Comparison of ENCODE assay signal across 31 cellular contexts in genomic region chr12:57159341-57159740, GRCh38. TPM values are rescaled to one million over a fixed set of nuclear protein-coding genes. Genes with fewer than 3 reads are reported as not detected.
DNase-seq lines count a peak whose midpoint lies in the region; ATAC-seq and TF ChIP-seq lines count a peak whose summit lies in the region.
"Had no signal": no experiment of that assay in that cellular context is flagged by ENCODE, and none has a peak within 500 bp of the region (broad histone marks: within the 10 kb centered on the region; RNA-seq: fewer than 3 reads in every experiment).

No MANE protein-coding gene starts in this region.

- no peak for TF ChIP-seq CTCF in adrenal gland (IDR thresholded peaks at IDR 0.05)
- no peak for TF ChIP-seq CTCF in sigmoid colon (IDR thresholded peaks at IDR 0.05)
- no peak for TF ChIP-seq CTCF in WERI-Rb-1 (IDR thresholded peaks at IDR 0.05; ENCODE audit: low read depth, low read length)
- no peak for TF ChIP-seq CTCF in foreskin keratinocyte (conservative IDR thresholded peaks at IDR 0.05)

- H3K36me3 ChIP-seq in GM23248 (ENCODE audit: low read depth) (peaks cover 79% of the 10 kb centered on the region), adrenal gland (replicated peaks in 1 of 2) (peaks cover 0 to 60% of the 10 kb centered on the region in 2 donors), sigmoid colon (peaks cover 60 to 100% (median 67%) of the 10 kb centered on the region in 4 donors), WERI-Rb-1 (no peaks in the 10 kb centered on the region; the same call in 1 of the 2 replicates)
- H3K36me3 ChIP-seq: ovary had no signal

- H3K4me3 ChIP-seq in GM23248 (no peak overlapping the region), adrenal gland (no peak overlapping the region), sigmoid colon (no peak overlapping the region), WERI-Rb-1 (ENCODE audit: low read depth, low read length) (no peak overlapping the region)
- H3K4me3 ChIP-seq: cardiac muscle cell, esophagus squamous epithelium, hepatocyte, ovary had no signal

- H3F3A ChIP-seq in GM23248 (ENCODE audit: insufficient read depth) = peaks cover 76% of the 10 kb centered on the region

- DNase-seq in GM23248 (no peak), adrenal gland (peak in 1 of 7 donors; percentile 52), left ventricle myocardium superior (no peak), sigmoid colon (peak; percentile 64), WERI-Rb-1 (no peak), NCI-H1436 treated with DMSO at 0.1 percent for 48 hours (lab: John Stamatoyannopoulos, UW) (no peak), foreskin keratinocyte (no peak)
- DNase-seq: activated CD4-positive, alpha-beta T cell treated with anti-CD3 and anti-CD28 coated beads, Interleukin-2, amount 50 U/mL, for 4 hours; activated naive CD4-positive, alpha-beta T cell treated with anti-CD3 and anti-CD28 coated beads for 36 hours; amygdala; esophagus squamous epithelium; left colon; naive thymus-derived CD4-positive, alpha-beta T cell; NCI-H1092; NCI-H2029; NCI-H2227 treated with DMSO at 0.1 percent for 48 hours; NCI-H748 treated with DMSO at 0.1 percent for 48 hours; stimulated activated CD4-positive, alpha-beta T cell treated with anti-CD3 and anti-CD28 coated beads, Interleukin-4, amount 100 ng/mL, for 1 hour; substantia nigra had no signal

- in situ Hi-C loops in GM23248 (cut with MboI) = no loop called here

- H3K79me2 ChIP-seq in GM23248 (ENCODE audit: insufficient read depth) = peaks cover 98% of the 10 kb centered on the region
- H3K79me2 ChIP-seq: hepatocyte had no signal

- H3K27ac ChIP-seq in GM23248 = peak overlapping the region; percentile 36
- H3K27ac ChIP-seq in adrenal gland = peak overlapping the region in 3 of 5 donors; percentile 22 to 77 (median 68)
- peak overlapping the region in 3 of 4 donors; percentile 23 to 43 (median 33) for H3K27ac ChIP-seq in sigmoid colon
- no peak overlapping the region for H3K27ac ChIP-seq in WERI-Rb-1
- no peak overlapping the region for H3K27ac ChIP-seq in foreskin keratinocyte
- H3K27ac ChIP-seq: cardiac muscle cell, hepatocyte, ovary had no signal

- H3K9me2 ChIP-seq in GM23248 (ENCODE audit: insufficient read depth) = no peaks in the 10 kb centered on the region

- no peaks in the 10 kb centered on the region for H4K20me1 ChIP-seq in GM23248 (ENCODE audit: insufficient read depth)

- H2AFZ ChIP-seq in GM23248 = no peak overlapping the region
- H2AFZ ChIP-seq: hepatocyte had no signal

- 51 to 52% methylated on average over 4 of the region's 4 CpGs for WGBS in GM23248 (ENCODE audit: low coverage in 1 of 2, low lambda C conversion rate in 2 of 2, missing lambda C conversion rate in 2 of 2), 2 experiments
- 55 to 79% (median 66%) methylated on average over 4 of the region's 4 CpGs for WGBS in adrenal gland, 4 donors
- WGBS in sigmoid colon, 2 donors = 76 to 83% methylated on average over 4 of the region's 4 CpGs

- H3K9ac ChIP-seq in GM23248 = 0 out of 2 replicates have a peak overlapping the region, but pooled peaks have one; percentile 5

- H3K4me2 ChIP-seq in GM23248 (ENCODE audit: unreplicated experiment) = no peak overlapping the region
- H3K4me2 ChIP-seq: hepatocyte had no signal

- H3K9me3 ChIP-seq in GM23248 (ENCODE audit: low read depth) (no peaks in the 10 kb centered on the region), adrenal gland (replicated peaks in 1 of 3) (no peaks in the 10 kb centered on the region), sigmoid colon (no peaks in the 10 kb centered on the region), WERI-Rb-1 (ENCODE audit: severe bottlenecking) (no peaks in the 10 kb centered on the region)
- H3K9me3 ChIP-seq: esophagus squamous epithelium, ovary had no signal

- ATAC-seq in left ventricle myocardium superior (peak; percentile 38), foreskin keratinocyte (no peak)
- ATAC-seq: left colon; naive thymus-derived CD4-positive, alpha-beta T cell; stimulated activated effector memory CD8-positive, alpha-beta T cell treated with anti-CD3 and anti-CD28 coated beads, Interleukin-12 subunit alpha, Interleukin-12 subunit beta, amount 100 ng/mL, for 72 hours had no signal

- intact Hi-C loops in adrenal gland (cut with DNase I) = no loop called here
- intact Hi-C loops in left ventricle myocardium superior (cut with micrococcal nuclease) = no loop called here
- intact Hi-C loops in sigmoid colon (cut with DNase I) = no loop called here

- H3K4me1 ChIP-seq in GM23248 (ENCODE audit: insufficient read depth) (peaks cover 4% of the 10 kb centered on the region), adrenal gland (replicated peaks in 1 of 2) (peaks cover 4 to 23% of the 10 kb centered on the region in 2 donors), sigmoid colon (peaks cover 0 to 18% (median 8%) of the 10 kb centered on the region in 4 donors), foreskin keratinocyte (no peaks in the 10 kb centered on the region)

- TF ChIP-seq EP300 in sigmoid colon (IDR thresholded peaks at IDR 0.05) = no peak

- TF ChIP-seq POLR2A in adrenal gland (IDR thresholded peaks at IDR 0.05) (no peak), sigmoid colon (IDR thresholded peaks at IDR 0.05) (no peak)

- H3K27me3 ChIP-seq in GM23248 (replicated peaks; ENCODE audit: insufficient read depth) (no peaks in the 10 kb centered on the region), adrenal gland (no peaks in the 10 kb centered on the region), sigmoid colon (no peaks in the 10 kb centered on the region), WERI-Rb-1 (ENCODE audit: insufficient read depth, low read depth, severe bottlenecking) (no peaks in the 10 kb centered on the region), foreskin keratinocyte (no peaks in the 10 kb centered on the region)
- H3K27me3 ChIP-seq: cardiac muscle cell, esophagus squamous epithelium, hepatocyte, ovary had no signal

RNA-seq across cellular contexts. Expression of gene LRP1-AS, which starts 11.9 kb away (rescaled TPM):
- total RNA-seq in GM23248 (2014; rRNA removed; shearing (Covaris generic)) = not detected in 2 replicates
- 0.60 TPM in 1 of 2 replicates, not detected in the other for polyA plus RNA-seq in GM23248 (2016; fragmentation: Nextera tagmentation; extraction: Ambion mirVana)
- total RNA-seq in adrenal gland = not detected
- not detected for polyA plus RNA-seq in adrenal gland
- total RNA-seq in left ventricle myocardium superior = not detected
- total RNA-seq in sigmoid colon = not detected
- not detected for polyA plus RNA-seq in sigmoid colon
- total RNA-seq in foreskin keratinocyte = not detected in 2 replicates
- not detected in 2 replicates for polyA plus RNA-seq in foreskin keratinocyte
- total RNA-seq: activated naive CD4-positive, alpha-beta T cell treated with anti-CD3 and anti-CD28 coated beads for 36 hours; activated T-helper 1 cell treated with anti-CD3 and anti-CD28 coated beads, Interleukin-12 subunit alpha, Interleukin-12 subunit beta, Interleukin-2, Interleukin-4 antibody, amounts not matched to agents 30 ng/mL and 10 ng/mL and 1 ng/mL, durations not matched to agents 14 hours and 24 hours and 36 hours; cardiac muscle cell; esophagus squamous epithelium; frontal cortex; hepatocyte; left colon; mesothelial cell of epicardium; naive thymus-derived CD4-positive, alpha-beta T cell; ovary; SK-MEL-5; T-helper 1 cell treated with Interleukin-12 subunit alpha and Interleukin-12 subunit beta and Interleukin-4 antibody, amounts not matched to agents 30 ng/mL and 1 ng/mL, for 36 hours; ureter had no signal
- polyA plus RNA-seq: cardiac muscle cell; IgD-negative memory B cell; naive thymus-derived CD4-positive, alpha-beta T cell; ovary had no signal

RNA-seq across cellular contexts. Expression of gene LRP1, which starts 31.1 kb away (rescaled TPM):
- 257 and 296 TPM in 2 replicates for total RNA-seq in GM23248 (2014; rRNA removed; shearing (Covaris generic))
- 161 and 166 TPM in 2 replicates for polyA plus RNA-seq in GM23248 (2016; fragmentation: Nextera tagmentation; extraction: Ambion mirVana)
- total RNA-seq in adrenal gland = 100 to 1,000 TPM; 126 to 307 (median 179) TPM
- polyA plus RNA-seq in adrenal gland = 10 to 100 TPM; 21.2 to 81.0 (median 59.2) TPM
- 108 TPM for total RNA-seq in left ventricle myocardium superior
- 100 to 1,000 TPM; 147 to 262 (median 204) TPM for total RNA-seq in sigmoid colon
- polyA plus RNA-seq in sigmoid colon = 10 to 100 TPM; 11.4 to 57.9 (median 14.1) TPM
- 9.8 and 17.5 TPM in 2 replicates for total RNA-seq in foreskin keratinocyte
- 5.1 and 8.5 TPM in 2 replicates for polyA plus RNA-seq in foreskin keratinocyte

RNA-seq across cellular contexts. Expression of gene STAT6, which starts 48.2 kb away (rescaled TPM):
- 95.1 and 103 TPM in 2 replicates for total RNA-seq in GM23248 (2014; rRNA removed; shearing (Covaris generic))
- polyA plus RNA-seq in GM23248 (2016; fragmentation: Nextera tagmentation; extraction: Ambion mirVana) (67.4 and 70.7 TPM in 2 replicates), adrenal gland (100 to 1,000 TPM; 102 to 321 (median 177) TPM), sigmoid colon (100 to 1,000 TPM in 2 of 3 donors, 10 to 100 TPM in 1; 66.1 to 210 (median 123) TPM), foreskin keratinocyte (60.2 and 68.9 TPM in 2 replicates)
- total RNA-seq in adrenal gland (100 to 1,000 TPM; 109 to 227 (median 155) TPM), left ventricle myocardium superior (46.1 TPM), sigmoid colon (100 to 1,000 TPM; 105 to 163 (median 113) TPM), foreskin keratinocyte (94.4 and 98.8 TPM in 2 replicates)

RNA-seq across cellular contexts. Expression of gene NXPH4, which starts 57.3 kb away (rescaled TPM):
- total RNA-seq in GM23248 (2014; rRNA removed; shearing (Covaris generic)) = 5.6 and 5.7 TPM in 2 replicates
- polyA plus RNA-seq in GM23248 (2016; fragmentation: Nextera tagmentation; extraction: Ambion mirVana) = 5.4 and 6.7 TPM in 2 replicates
- 1 to 10 TPM in 1 of 8 donors, under 1 TPM in 4, not detected in 3; 0.15 to 3.7 (median 0.42) TPM for total RNA-seq in adrenal gland
- 1 to 10 TPM in 2 of 3 donors, under 1 TPM in 1; 0.62 to 1.7 (median 1.2) TPM for polyA plus RNA-seq in adrenal gland
- total RNA-seq in left ventricle myocardium superior = 1.8 TPM
- not detected for total RNA-seq in sigmoid colon
- under 1 TPM in 1 of 3 donors, not detected in 2; 0.13 TPM for polyA plus RNA-seq in sigmoid colon
- total RNA-seq in foreskin keratinocyte = 1.2 and 1.3 TPM in 2 replicates
- 2.9 and 3.3 TPM in 2 replicates for polyA plus RNA-seq in foreskin keratinocyte
- total RNA-seq: left colon, ureter had no signal
- polyA plus RNA-seq: CD14-positive monocyte; naive thymus-derived CD4-positive, alpha-beta T cell had no signal

Comparison
In these comparisons a context has a peak if more than half of its experiments do, and no peak if none do; other contexts are left out.
1. H3K27ac ChIP-seq: peak in GM23248 (single experiment), adrenal gland (3 of 5) and sigmoid colon (3 of 4); none in WERI-Rb-1 (single experiment) and foreskin keratinocyte (single experiment).